Comparison of ENCODE assay signal across 8 cellular contexts in the genomic region with DNA sequence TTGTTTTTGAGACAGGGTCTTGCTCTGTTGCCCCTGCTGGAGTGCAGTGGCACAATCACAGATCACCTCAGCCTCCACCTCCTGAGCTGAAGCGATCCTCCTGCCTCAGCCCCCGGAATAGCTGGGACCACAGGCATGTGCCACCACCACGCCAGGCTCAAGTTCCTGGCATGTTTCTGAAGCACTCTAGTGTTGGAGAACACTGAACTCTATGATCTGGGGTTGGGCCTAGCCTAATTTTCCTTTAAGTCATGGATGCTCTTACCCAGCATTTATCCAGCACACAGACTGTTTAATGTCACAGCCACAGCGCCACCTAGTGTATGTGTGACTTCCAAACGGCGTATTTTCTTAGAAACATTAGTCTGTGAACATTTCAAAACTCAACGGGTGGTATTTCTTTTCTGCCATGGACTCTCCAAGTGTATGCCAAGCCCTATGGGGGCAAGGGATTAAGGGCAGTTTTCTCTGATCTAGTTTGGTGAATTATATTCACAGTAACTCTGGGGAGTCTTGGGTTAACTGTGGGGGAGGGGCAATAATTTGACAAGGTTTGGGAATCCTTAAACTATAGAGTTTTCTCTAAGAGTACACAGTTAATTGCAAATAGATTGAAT.
A peak's percentile ranks its signal among the peaks of the same experiment; 100 is the strongest.
DNase-seq lines count a peak whose midpoint lies in the region; ATAC-seq and TF ChIP-seq lines count a peak whose summit lies in the region.

No MANE protein-coding gene starts in this region.

- peak; percentile 53 for TF ChIP-seq CTCF in GM20000 (IDR thresholded peaks at IDR 0.05; ENCODE audit: extremely low read depth, missing control alignments)
- peak; percentile 87 for TF ChIP-seq CTCF in OCI-LY1 (IDR thresholded peaks at IDR 0.05; ENCODE audit: low read length)

- no peaks in the 10 kb centered on the region for H3F3A ChIP-seq in OCI-LY1 (ENCODE audit: insufficient read depth, low read length)

- no peak overlapping the region for H2AFZ ChIP-seq in OCI-LY1 (ENCODE audit: low read length)

- H3K27me3 ChIP-seq in OCI-LY1 (ENCODE audit: insufficient read depth, low read length), result no peaks in the 10 kb centered on the region

- ATAC-seq in naive thymus-derived CD8-positive, alpha-beta T cell, result peak; percentile 83 to 90
- ATAC-seq in stimulated activated memory B cell treated with anti-CD40 and anti-IgM and Interleukin-4, amounts not matched to agents 10 μg/mL and 1 μg/mL and 100 μg/mL, for 72 hours, result peak; percentile 83

- peaks cover 2 to 29% (median 5%) of the 10 kb centered on the region in 4 donors for H3K4me1 Mint-ChIP-seq in naive thymus-derived CD8-positive, alpha-beta T cell
- peaks cover 15% of the 10 kb centered on the region for H3K4me1 Mint-ChIP-seq in stimulated activated memory B cell treated with anti-CD40 and anti-IgM and Interleukin-4, amounts not matched to agents 10 μg/mL and 1 μg/mL and 100 μg/mL, for 72 hours

- peaks cover 0 to 7% (median 3%) of the 10 kb centered on the region in 5 donors for H3K27me3 Mint-ChIP-seq in naive thymus-derived CD8-positive, alpha-beta T cell
- H3K27me3 Mint-ChIP-seq in stimulated activated memory B cell treated with anti-CD40 and anti-IgM and Interleukin-4, amounts not matched to agents 10 μg/mL and 1 μg/mL and 100 μg/mL, for 72 hours, result peaks cover 17% of the 10 kb centered on the region

- no peaks in the 10 kb centered on the region for H3K9me3 ChIP-seq in OCI-LY1 (ENCODE audit: low read length)

- no peak overlapping the region for H3K4me2 ChIP-seq in OCI-LY1 (ENCODE audit: low read length)

- H3K79me2 ChIP-seq in OCI-LY1 (ENCODE audit: insufficient read depth, low read length), result no peaks in the 10 kb centered on the region

- H3K9me3 Mint-ChIP-seq in naive thymus-derived CD8-positive, alpha-beta T cell, result no peaks in the 10 kb centered on the region
- H3K9me3 Mint-ChIP-seq in stimulated activated memory B cell treated with anti-CD40 and anti-IgM and Interleukin-4, amounts not matched to agents 10 μg/mL and 1 μg/mL and 100 μg/mL, for 72 hours, result no peaks in the 10 kb centered on the region

- H3K4me1 ChIP-seq in OCI-LY1 (ENCODE audit: insufficient read depth, low read length, severe bottlenecking), result peaks cover 31% of the 10 kb centered on the region

- peak overlapping the region in 1 of 10 donors; percentile 56 for H3K4me3 Mint-ChIP-seq in naive thymus-derived CD8-positive, alpha-beta T cell
- no peak overlapping the region for H3K4me3 Mint-ChIP-seq in stimulated activated memory B cell treated with anti-CD40 and anti-IgM and Interleukin-4, amounts not matched to agents 10 μg/mL and 1 μg/mL and 100 μg/mL, for 72 hours

- POLR2A ChIA-PET in naive thymus-derived CD8-positive, alpha-beta T cell (lab: Charles Lee), result no interaction called here

- H3K36me3 ChIP-seq in OCI-LY1 (ENCODE audit: insufficient read depth, low read length), result no peaks in the 10 kb centered on the region

- no peak overlapping the region for H3K4me3 ChIP-seq in OCI-LY1 (ENCODE audit: low read depth, low read length, poor library complexity, severe bottlenecking)

- H3K27ac ChIP-seq in OCI-LY1 (ENCODE audit: low read depth, low read length, poor library complexity, severe bottlenecking), result no peak overlapping the region

- H3K27ac Mint-ChIP-seq in naive thymus-derived CD8-positive, alpha-beta T cell, result peak overlapping the region in 9 of 10 donors; percentile 34 to 92 (median 81)
- H3K27ac Mint-ChIP-seq in stimulated activated memory B cell treated with anti-CD40 and anti-IgM and Interleukin-4, amounts not matched to agents 10 μg/mL and 1 μg/mL and 100 μg/mL, for 72 hours, result peak overlapping the region; percentile 47

- TF ChIP-seq POLR2A in erythroblast (IDR thresholded peaks at IDR 0.05; ENCODE audit: low read length), result no peak

- DNase-seq in COLO668 (lab: John Stamatoyannopoulos, UW; ENCODE audit: unreplicated experiment) (peak; percentile 69), GM20000 (ENCODE audit: low spot score) (peak; percentile 80), HuH-7 (ENCODE audit: low spot score) (peak; percentile 84), activated T-cell treated with anti-CD3 and anti-CD28 coated beads for 1 hour (ENCODE audit: low read depth) (peak; percentile 82), erythroblast (lab: John Stamatoyannopoulos, UW) (peak; percentile 83 to 91)
- DNase-seq in naive thymus-derived CD8-positive, alpha-beta T cell, result peak; percentile 66 to 88 (median 74)

- H3K36me3 Mint-ChIP-seq in naive thymus-derived CD8-positive, alpha-beta T cell, result no peaks in the 10 kb centered on the region
- peaks cover 3% of the 10 kb centered on the region for H3K36me3 Mint-ChIP-seq in stimulated activated memory B cell treated with anti-CD40 and anti-IgM and Interleukin-4, amounts not matched to agents 10 μg/mL and 1 μg/mL and 100 μg/mL, for 72 hours

- H4K20me1 ChIP-seq in OCI-LY1 (ENCODE audit: insufficient read depth, low read length), result no peaks in the 10 kb centered on the region

- H3K9ac ChIP-seq in OCI-LY1 (ENCODE audit: low read length), result no peak overlapping the region

- H3K9me2 ChIP-seq in OCI-LY1 (ENCODE audit: low read depth, low read length), result no peaks in the 10 kb centered on the region
